ENCODE assay signal across 9 cellular contexts in genomic region chr14:100159865-100160533, GRCh38. TPM values are rescaled to one million over a fixed set of nuclear protein-coding genes. Genes with fewer than 3 reads are reported as not detected.
DNase-seq lines count a peak whose midpoint lies in the region; ATAC-seq, FAIRE-seq and TF ChIP-seq lines count a peak whose summit lies in the region.
"Had no signal": no experiment of that assay in that cellular context is flagged by ENCODE, and none has a peak within 500 bp of the region (broad histone marks: within the 10 kb centered on the region; RNA-seq: fewer than 3 reads in every experiment).

No MANE protein-coding gene starts in this region.

- ATAC-seq in HG02623 (IDR thresholded peaks at IDR 0.05; ENCODE audit: unreplicated experiment) (peak; percentile 25), HG02610 (IDR thresholded peaks at IDR 0.05; ENCODE audit: unreplicated experiment) (no peak)

- H3K79me2 ChIP-seq in DOHH2 (ENCODE audit: control insufficient read depth, low read length) (no peaks in the 10 kb centered on the region), astrocyte (ENCODE audit: insufficient read depth, low read length) (no peaks in the 10 kb centered on the region)

- H3K9me3 ChIP-seq in DOHH2 (ENCODE audit: control insufficient read depth, insufficient read depth, low read length): peaks cover 5% of the 10 kb centered on the region
- H3K9me3 ChIP-seq in astrocyte (ENCODE audit: insufficient read depth, low read depth, low read length): peaks cover 7% of the 10 kb centered on the region
- no peaks in the 10 kb centered on the region for H3K9me3 ChIP-seq in mucosa of stomach (ENCODE audit: control insufficient read depth, low read length)

- H3K9me2 ChIP-seq in DOHH2 (replicated peaks; ENCODE audit: control insufficient read depth, low read length): no peaks in the 10 kb centered on the region

- H3K4me3 Mint-ChIP-seq in astrocyte (ENCODE audit: unreplicated experiment): no peak overlapping the region

- no peak for DNase-seq in astrocyte (ENCODE audit: low read depth)
- no peak for DNase-seq in NCI-H146 treated with DMSO at 0.1 percent for 48 hours (lab: John Stamatoyannopoulos, UW; ENCODE audit: unreplicated experiment)
- DNase-seq in 8988T: no peak
- DNase-seq in DMS79 (lab: John Stamatoyannopoulos, UW): no peak

- H4K20me1 ChIP-seq in DOHH2 (ENCODE audit: control insufficient read depth, insufficient read depth, low read depth, low read length) (no peaks in the 10 kb centered on the region), astrocyte (ENCODE audit: insufficient read depth, low read length) (no peaks in the 10 kb centered on the region)

- H3K4me3 ChIP-seq in DOHH2 (ENCODE audit: low read length) (peak overlapping the region; percentile 75), astrocyte (ENCODE audit: insufficient read depth, low read depth, low read length) (no peak overlapping the region), mucosa of stomach (ENCODE audit: low read length) (no peak overlapping the region)

- peaks cover 29% of the 10 kb centered on the region for H3K4me1 ChIP-seq in DOHH2 (ENCODE audit: control insufficient read depth, low read length)
- H3K4me1 ChIP-seq in astrocyte (ENCODE audit: insufficient read depth, low read length): peaks cover 2% of the 10 kb centered on the region
- H3K4me1 ChIP-seq in mucosa of stomach (ENCODE audit: control insufficient read depth, insufficient read depth, low read length): peaks cover 28% of the 10 kb centered on the region

- no peaks in the 10 kb centered on the region for H3K36me3 Mint-ChIP-seq in astrocyte (ENCODE audit: low read depth, unreplicated experiment)

- peaks cover 11% of the 10 kb centered on the region for H3K9me3 Mint-ChIP-seq in astrocyte (ENCODE audit: unreplicated experiment)

- H3K36me3 ChIP-seq in DOHH2 (ENCODE audit: control insufficient read depth, low read length) (no peaks in the 10 kb centered on the region), astrocyte (ENCODE audit: insufficient read depth, low read length) (no peaks in the 10 kb centered on the region), mucosa of stomach (ENCODE audit: control insufficient read depth, insufficient read depth, low read length) (no peaks in the 10 kb centered on the region)

- H3K27me3 Mint-ChIP-seq in astrocyte (ENCODE audit: low read depth, unreplicated experiment): peaks cover 41% of the 10 kb centered on the region

- H3K27ac Mint-ChIP-seq in astrocyte (ENCODE audit: unreplicated experiment): no peak overlapping the region

- H3K9ac ChIP-seq in astrocyte (ENCODE audit: low read length) (no peak overlapping the region), mucosa of stomach (ENCODE audit: low read length) (peak overlapping the region; percentile 39)

- H3K27ac ChIP-seq in DOHH2 (ENCODE audit: low read depth, low read length) (no peak overlapping the region), astrocyte (ENCODE audit: low read depth, low read length) (no peak overlapping the region)

- no peak for FAIRE-seq in astrocyte (lab: Jason Lieb, UNC)

- H3K27me3 ChIP-seq in DOHH2 (ENCODE audit: control insufficient read depth, low read length) (peaks cover 26% of the 10 kb centered on the region), astrocyte (ENCODE audit: insufficient read depth, low read length) (peaks cover 25% of the 10 kb centered on the region), mucosa of stomach (ENCODE audit: control insufficient read depth, insufficient read depth, low read length) (peaks cover 16% of the 10 kb centered on the region)

- no peak overlapping the region for H2AFZ ChIP-seq in astrocyte (ENCODE audit: low read depth, low read length)

- H3K4me1 Mint-ChIP-seq in astrocyte (ENCODE audit: low read depth, unreplicated experiment): no peaks in the 10 kb centered on the region

- H3K4me2 ChIP-seq in DOHH2 (ENCODE audit: low read length) (peak overlapping the region; percentile 90), astrocyte (ENCODE audit: low read length) (peak overlapping the region; percentile 19)

- H3F3A ChIP-seq in DOHH2 (ENCODE audit: control insufficient read depth, insufficient read depth): peaks cover 3% of the 10 kb centered on the region; the same call in 1 of the 2 replicates

- TF ChIP-seq CTCF in DOHH2 (IDR thresholded peaks at IDR 0.05; ENCODE audit: low read depth, low read length, poor library complexity, severe bottlenecking) (no peak), astrocyte (IDR thresholded peaks at IDR 0.05; ENCODE audit: insufficient read depth, low read depth, low read length) (no peak)

RNA-seq across cellular contexts. Expression of gene DEGS2, which starts 0.6 kb away (rescaled TPM):
- total RNA-seq in astrocyte: 0.07 TPM in 1 of 2 replicates, not detected in the other
- total RNA-seq: SK-MEL-5 had no signal
